In genomic region chr3:129046037-129046731, GRCh38 we compare ENCODE assay signal across 11 cellular contexts. TPM values are rescaled to one million over a fixed set of nuclear protein-coding genes. Genes with fewer than 3 reads are reported as not detected.
DNase-seq lines count a peak whose midpoint lies in the region; ATAC-seq and TF ChIP-seq lines count a peak whose summit lies in the region.
"Had no signal": no experiment of that assay in that cellular context is flagged by ENCODE, and none has a peak within 500 bp of the region (broad histone marks: within the 10 kb centered on the region; RNA-seq: fewer than 3 reads in every experiment).

No MANE protein-coding gene starts in this region.

- TF ChIP-seq CTCF in psoas muscle (IDR thresholded peaks at IDR 0.05) (no peak), SK-N-SH (IDR thresholded peaks at IDR 0.05) (no peak)

- no peaks in the 10 kb centered on the region for H4K20me1 ChIP-seq in BLaER1 treated with 17β-estradiol and CSF1 and Interleukin-3, amounts not matched to agents 10 nM and 100 nM
- H4K20me1 ChIP-seq in SK-N-SH (ENCODE audit: insufficient read depth): no peaks in the 10 kb centered on the region

- intact Hi-C loops in Right ventricle myocardium superior (cut with DNase I): no loop called here
- intact Hi-C loops in psoas muscle (cut with DNase I): no loop called here

- no peak overlapping the region for H2AFZ ChIP-seq in SK-N-SH (ENCODE audit: low read depth)

- H3K36me3 ChIP-seq in BLaER1 treated with 17β-estradiol and CSF1 and Interleukin-3, amounts not matched to agents 10 nM and 100 nM: no peaks in the 10 kb centered on the region
- H3K36me3 ChIP-seq in psoas muscle (ENCODE audit: insufficient read depth in 1 of 2, low read depth in 1 of 2) (no peaks in the 10 kb centered on the region), SK-N-SH (replicated peaks in 1 of 2; ENCODE audit: control insufficient read depth in 1 of 2, insufficient read depth in 2 of 2, low read length in 1 of 2) (no peaks in the 10 kb centered on the region)

- 23 to 28% (median 26%) methylated on average over 58 to 67 of the region's 67 CpGs for WGBS in psoas muscle, 3 donors
- 87% methylated on average over 38 of the region's 67 CpGs for WGBS in SK-N-SH (ENCODE audit: low lambda C conversion rate)

- no peak overlapping the region for H3K27ac ChIP-seq in BLaER1 treated with 17β-estradiol and CSF1 and Interleukin-3, amounts not matched to agents 10 nM and 100 nM
- H3K27ac ChIP-seq in psoas muscle: no peak overlapping the region
- H3K27ac ChIP-seq in SK-N-SH (ENCODE audit: low read depth in 2 of 2, low read length in 1 of 2): no peak overlapping the region

- no peak overlapping the region; a peak in 1 of 20 replicates for H3K4me3 ChIP-seq in BLaER1 treated with 17β-estradiol and CSF1 and Interleukin-3, amounts not matched to agents 10 nM and 100 nM
- H3K4me3 ChIP-seq in psoas muscle: peak overlapping the region; percentile 54
- no peak overlapping the region for H3K4me3 ChIP-seq in SK-N-SH (ENCODE audit: low read depth in 2 of 2, low read length in 1 of 2)

- peak overlapping the region in 6 of 11 experiments; percentile 17 to 26 (median 21); a peak in 8 of 22 replicates for H3K4me2 ChIP-seq in BLaER1 treated with 17β-estradiol and CSF1 and Interleukin-3, amounts not matched to agents 10 nM and 100 nM
- no peak overlapping the region for H3K4me2 ChIP-seq in SK-N-SH

- peaks cover 0 to 18% (median 8%) of the 10 kb centered on the region in 10 experiments; a peak in 11 of 20 replicates for H3K4me1 ChIP-seq in BLaER1 treated with 17β-estradiol and CSF1 and Interleukin-3, amounts not matched to agents 10 nM and 100 nM
- H3K4me1 ChIP-seq in psoas muscle: no peaks in the 10 kb centered on the region
- no peaks in the 10 kb centered on the region for H3K4me1 ChIP-seq in SK-N-SH (ENCODE audit: control insufficient read depth in 1 of 2, insufficient read depth in 2 of 2, low read depth in 1 of 2, low read length in 1 of 2)

- H3K9me3 ChIP-seq in BLaER1 treated with 17β-estradiol and CSF1 and Interleukin-3, amounts not matched to agents 10 nM and 100 nM (replicated peaks in 1 of 11): peaks cover 23 to 51% (median 41%) of the 10 kb centered on the region in 11 experiments
- H3K9me3 ChIP-seq in psoas muscle (peaks cover 4% of the 10 kb centered on the region), SK-N-SH (0 out of 2 replicates have a peak, but pooled peaks cover 3% of the 10 kb centered on the region)

- no peak overlapping the region for H3K9ac ChIP-seq in BLaER1 treated with 17β-estradiol and CSF1 and Interleukin-3, amounts not matched to agents 10 nM and 100 nM
- no peak overlapping the region for H3K9ac ChIP-seq in SK-N-SH

- DNase-seq in activated CD8-positive, alpha-beta memory T cell treated with anti-CD3 and anti-CD28 coated beads, Interleukin-2, amount 50 U/mL, for 4 hours: peak; percentile 45
- DNase-seq in Right ventricle myocardium superior: peak; percentile 39
- DNase-seq in psoas muscle: peak in 1 of 2 donors; percentile 13
- DNase-seq in SK-N-SH: no peak
- no peak for DNase-seq in AG08396 (ENCODE audit: low spot score)
- no peak for DNase-seq in stimulated activated CD4-positive, alpha-beta T cell treated with anti-CD3 and anti-CD28 coated beads, Interleukin-1b, Interleukin-23, amount 100 ng/mL, for 48 hours
- DNase-seq: DMS 273 treated with DMSO at 0.1 percent for 48 hours, KG1, NCI-H510A treated with DMSO at 0.1 percent for 48 hours had no signal

- H3K27me3 ChIP-seq in BLaER1 treated with 17β-estradiol and CSF1 and Interleukin-3, amounts not matched to agents 10 nM and 100 nM: peaks cover 23 to 39% (median 31%) of the 10 kb centered on the region in 11 experiments
- H3K27me3 ChIP-seq in psoas muscle (ENCODE audit: insufficient read depth in 3 of 3, low read length in 2 of 3) (peaks cover 0 to 28% (median 0%) of the 10 kb centered on the region in 3 donors), SK-N-SH (ENCODE audit: insufficient read depth) (peaks cover 5% of the 10 kb centered on the region; the same call in 1 of the 2 replicates)

- ATAC-seq in Right ventricle myocardium superior (ENCODE audit: poor library complexity): peak; percentile 26
- ATAC-seq in psoas muscle: peak in 3 of 4 donors; percentile 24 to 30 (median 25)
- ATAC-seq in HG02798 (IDR thresholded peaks at IDR 0.05; ENCODE audit: poor library complexity, unreplicated experiment): no peak

- CTCF ChIA-PET in SK-N-SH (lab: Yijun Ruan, JAX): interaction anchor here (1.0 to 1.5 kb wide), 2 partner anchors 9 to 76 kb away, joined by 4 to 5 read pairs; no protein-coding TSS in a partner anchor

- TF ChIP-seq EP300 in SK-N-SH (IDR thresholded peaks at IDR 0.05; ENCODE audit: borderline replicate concordance in 1 of 2, low read depth in 1 of 2, low read length in 1 of 2): no peak

- H3K9me2 ChIP-seq in SK-N-SH: no peaks in the 10 kb centered on the region

- POLR2A ChIA-PET in SK-N-SH (lab: Yijun Ruan, JAX): no interaction called here

- TF ChIP-seq RAD21 in SK-N-SH (IDR thresholded peaks at IDR 0.05; ENCODE audit: low read length): no peak

- no peaks in the 10 kb centered on the region for H3K79me2 ChIP-seq in SK-N-SH (ENCODE audit: insufficient read depth)

- no peaks in the 10 kb centered on the region for H3F3A ChIP-seq in SK-N-SH (replicated peaks; ENCODE audit: insufficient read depth)

TF ChIP-seq in SK-N-SH, 30 proteins besides CTCF, POLR2A, EP300 and RAD21:
- TF ChIP-seq RXRA (IDR thresholded peaks at IDR 0.05; ENCODE audit: borderline replicate concordance, low read depth) (no peak), EZH2phosphoT487 (IDR thresholded peaks at IDR 0.05; ENCODE audit: borderline replicate concordance, low read depth) (no peak), USF2 (IDR thresholded peaks at IDR 0.05; ENCODE audit: borderline replicate concordance, low read depth, low read length) (no peak), YY1 (IDR thresholded peaks at IDR 0.05; ENCODE audit: low read depth) (no peak), GATA2 (CRISPR knock-in tag; IDR thresholded peaks at IDR 0.05) (no peak), FOSL2 (IDR thresholded peaks at IDR 0.05; ENCODE audit: borderline replicate concordance, low read depth) (no peak)

RNA-seq across cellular contexts. Expression of gene GP9, which starts 14.4 kb away (rescaled TPM):
- total RNA-seq in Right ventricle myocardium superior (not detected), psoas muscle (not detected)
- polyA plus RNA-seq in psoas muscle (under 1 TPM; 0.04 to 0.21 (median 0.09) TPM), SK-N-SH (2012; rRNA removed) (not detected in 2 replicates)
- not detected in 2 replicates for polyA plus RNA-seq in SK-N-SH (2012; cell fraction: cytosol; rRNA removed)
- polyA plus RNA-seq in SK-N-SH (2012; cell fraction: nucleus; rRNA removed): not detected in 2 replicates

RNA-seq across cellular contexts. Expression of gene EFCC1, which starts 45.1 kb away (rescaled TPM):
- total RNA-seq in Right ventricle myocardium superior (2.4 TPM), psoas muscle (1 to 10 TPM in 2 of 4 donors, under 1 TPM in 2; 0.38 to 1.5 (median 0.74) TPM)
- polyA plus RNA-seq in psoas muscle (under 1 TPM; 0.11 to 0.68 (median 0.26) TPM), SK-N-SH (2012; rRNA removed) (not detected in 2 replicates)
- polyA plus RNA-seq in SK-N-SH (2012; cell fraction: cytosol; rRNA removed): not detected in 2 replicates
- not detected in 2 replicates for polyA plus RNA-seq in SK-N-SH (2012; cell fraction: nucleus; rRNA removed)

RNA-seq across cellular contexts. Expression of gene CFAP92, which starts 52.3 kb away (rescaled TPM):
- total RNA-seq in Right ventricle myocardium superior: not detected
- under 1 TPM; 0.07 to 0.86 (median 0.23) TPM for total RNA-seq in psoas muscle
- polyA plus RNA-seq in psoas muscle: under 1 TPM; 0.09 to 0.16 (median 0.13) TPM
- polyA plus RNA-seq in SK-N-SH (2012; rRNA removed): not detected in 2 replicates
- polyA plus RNA-seq in SK-N-SH (2012; cell fraction: cytosol; rRNA removed): 0.04 and 0.07 TPM in 2 replicates
- not detected in 2 replicates for polyA plus RNA-seq in SK-N-SH (2012; cell fraction: nucleus; rRNA removed)

Comparison
In these comparisons a context has a peak if more than half of its experiments do, and no peak if none do; other contexts are left out.
1. DNase-seq: peak in activated CD8-positive, alpha-beta memory T cell treated with anti-CD3 and anti-CD28 coated beads, Interleukin-2, amount 50 U/mL, for 4 hours (single experiment) and Right ventricle myocardium superior (single experiment); none in SK-N-SH (single experiment), AG08396 (single experiment) and stimulated activated CD4-positive, alpha-beta T cell treated with anti-CD3 and anti-CD28 coated beads, Interleukin-1b, Interleukin-23, amount 100 ng/mL, for 48 hours (single experiment).